ENCODE assay signal across 8 cellular contexts in the genomic region with DNA sequence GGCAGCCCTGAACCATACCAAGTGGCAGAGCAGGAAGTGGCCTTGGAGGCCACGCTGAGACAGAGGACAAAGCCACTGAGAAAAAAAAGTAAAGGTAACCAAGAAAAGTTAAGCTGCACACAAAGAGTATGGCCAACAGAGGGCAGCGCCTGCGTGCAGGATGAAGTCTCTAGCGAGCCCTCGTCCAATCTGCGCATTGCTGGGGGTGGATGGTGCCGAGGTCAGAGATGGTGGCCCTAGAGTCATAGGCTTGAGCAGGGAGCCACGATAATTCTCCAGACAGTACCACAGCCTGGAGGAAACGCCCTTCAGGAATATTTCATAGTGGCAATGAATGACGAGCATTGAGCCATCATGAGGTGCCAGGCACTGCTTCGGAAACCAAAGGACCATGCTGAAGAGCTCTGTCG. TPM values are rescaled to one million over a fixed set of nuclear protein-coding genes. Genes with fewer than 3 reads are reported as not detected.
DNase-seq lines count a peak whose midpoint lies in the region; ATAC-seq and TF ChIP-seq lines count a peak whose summit lies in the region.

No MANE protein-coding gene starts in this region.

- H3K4me1 ChIP-seq in PC-9 (replicated peaks; ENCODE audit: insufficient read depth) = no peaks in the 10 kb centered on the region
- H3K4me1 ChIP-seq in gastrocnemius medialis = no peaks in the 10 kb centered on the region

- POLR2A ChIA-PET in PC-9 (lab: Charles Lee; ENCODE audit: unreplicated experiment) = interaction anchor here (1.1 kb wide), 1 partner anchor 76 kb away, joined by 4 read pairs; no protein-coding TSS in a partner anchor

- CTCF ChIA-PET in PC-9 (lab: Charles Lee) = interaction anchor here (0.5 to 1.2 kb wide), 6 partner anchors 16 to 221 kb away, joined by 3 to 6 read pairs (median 3); no protein-coding TSS in a partner anchor

- DNase-seq in C1 segment of cervical spinal cord (lab: John Stamatoyannopoulos, UW) (peak in 10 of 14 donors; percentile 37 to 74 (median 56)), KG1 (lab: John Stamatoyannopoulos, UW) (peak; percentile 8), PC-9 (peak; percentile 58 to 62), astrocyte of the cerebellum (ENCODE audit: low read depth) (peak; percentile 16), iPS DF 19.7 (ENCODE audit: low read depth, low spot score) (peak; percentile 42), gastrocnemius medialis (no peak)

- in situ Hi-C loops in astrocyte of the cerebellum (cut with HindIII; ENCODE audit: low sequenced_read_pairs) (no loop called here), gastrocnemius medialis (cut with MboI; ENCODE audit: low sequenced_read_pairs in 4 of 4) (no loop called here)

- H2AFZ ChIP-seq in PC-9 = no peak overlapping the region

- H3K79me2 ChIP-seq in PC-9 (ENCODE audit: low read depth) = no peaks in the 10 kb centered on the region

- H3K4me2 ChIP-seq in PC-9 = no peak overlapping the region

- H3K4me3 ChIP-seq in PC-9 = no peak overlapping the region
- H3K4me3 ChIP-seq in astrocyte of the cerebellum (ENCODE audit: low read depth, low read length) = no peak overlapping the region
- H3K4me3 ChIP-seq in gastrocnemius medialis = no peak overlapping the region

- no peaks in the 10 kb centered on the region for H3K9me2 ChIP-seq in PC-9 (ENCODE audit: insufficient read depth)

- ATAC-seq in GM18870 (IDR thresholded peaks at IDR 0.05; ENCODE audit: unreplicated experiment) = peak; percentile 57
- peak in 1 of 2 donors; percentile 39 for ATAC-seq in gastrocnemius medialis
- no peak for ATAC-seq in GM18502 (IDR thresholded peaks at IDR 0.05; ENCODE audit: poor library complexity, unreplicated experiment)

- TF ChIP-seq CTCF in PC-9 (conservative IDR thresholded peaks at IDR 0.05) (peak; percentile 77), astrocyte of the cerebellum (IDR thresholded peaks at IDR 0.05; ENCODE audit: low read depth, low read length, missing control alignments) (peak; percentile 72), gastrocnemius medialis (IDR thresholded peaks at IDR 0.05 in 4 of 5, conservative IDR thresholded peaks at IDR 0.05 in 1 of 5) (peak in 4 of 5 experiments; percentile 25 to 58 (median 48))

- H3F3A ChIP-seq in PC-9 (ENCODE audit: insufficient read depth, low read depth) = no peaks in the 10 kb centered on the region

- H3K27me3 ChIP-seq in PC-9 (ENCODE audit: insufficient read depth, low read depth) = no peaks in the 10 kb centered on the region
- no peaks in the 10 kb centered on the region for H3K27me3 ChIP-seq in gastrocnemius medialis

- no peak overlapping the region for H3K27ac ChIP-seq in PC-9
- H3K27ac ChIP-seq in gastrocnemius medialis = no peak overlapping the region

- H3K9me3 ChIP-seq in PC-9 (ENCODE audit: insufficient read depth, low read depth) = no peaks in the 10 kb centered on the region
- no peaks in the 10 kb centered on the region for H3K9me3 ChIP-seq in gastrocnemius medialis

- no peak for TF ChIP-seq POLR2A in gastrocnemius medialis (IDR thresholded peaks at IDR 0.05)

- no TSS peak for BruUV-seq in PC-9 (replicated peaks; lab: Mats Ljungman, UMichigan)

- H3K36me3 ChIP-seq in PC-9 (ENCODE audit: low read depth) = no peaks in the 10 kb centered on the region
- no peaks in the 10 kb centered on the region for H3K36me3 ChIP-seq in gastrocnemius medialis

- H4K20me1 ChIP-seq in PC-9 (ENCODE audit: insufficient read depth) = no peaks in the 10 kb centered on the region

- intact Hi-C loops in PC-9 (cut with micrococcal nuclease; ENCODE audit: unreplicated experiment) (loop anchor here (2.0 kb wide), 2 partner anchors 163 to 393 kb away; no protein-coding TSS in a partner anchor), gastrocnemius medialis (cut with DNase I; ENCODE audit: low total_unique reads) (no loop called here)

RNA-seq across cellular contexts. Expression of a gene that starts 9.7 kb away (rescaled TPM):
- total RNA-seq in PC-9 (2021) (35.6 and 40.7 TPM in 2 replicates), gastrocnemius medialis (10 to 100 TPM in 3 of 4 donors, 1 to 10 TPM in 1; 9.0 to 46.3 (median 12.9) TPM)

RNA-seq across cellular contexts. Expression of a gene that starts 45.3 kb away (rescaled TPM):
- total RNA-seq in PC-9 (2021) (42.4 and 43.6 TPM in 2 replicates), gastrocnemius medialis (10 to 100 TPM in 2 of 4 donors, 1 to 10 TPM in 2; 2.9 to 10.7 (median 7.0) TPM)

Comparison
In these comparisons a context has a peak if more than half of its experiments do, and no peak if none do; other contexts are left out.
1. DNase-seq: peak in C1 segment of cervical spinal cord (10 of 14), KG1 (single experiment), PC-9 (2 of 2), astrocyte of the cerebellum (single experiment) and iPS DF 19.7 (single experiment); none in gastrocnemius medialis (0 of 2).
2. Peak in every context shown above with its lines, with median percentiles within 50 percentile points of each other: CTCF ChIP-seq.